Comparison of ENCODE assay signal across 14 cellular contexts in the genomic region with DNA sequence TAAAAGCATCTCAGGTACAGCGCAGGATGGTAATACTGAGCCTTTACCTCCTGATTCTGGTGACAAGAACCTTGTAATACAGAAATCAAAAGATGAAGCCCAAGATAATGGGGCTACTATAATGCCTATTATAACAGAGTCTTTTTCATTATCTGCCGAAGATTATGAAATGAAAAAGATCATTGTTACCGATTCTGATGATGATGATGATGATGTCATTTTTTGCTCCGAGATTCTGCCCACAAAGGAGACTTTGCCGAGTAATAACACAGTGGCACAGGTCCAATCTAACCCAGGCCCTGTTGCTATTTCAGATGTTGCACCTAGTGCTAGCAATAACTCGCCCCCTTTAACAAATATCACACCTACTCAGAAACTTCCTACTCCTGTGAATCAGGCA. TPM values are rescaled to one million over a fixed set of nuclear protein-coding genes. Genes with fewer than 3 reads are reported as not detected.
DNase-seq lines count a peak whose midpoint lies in the region; ATAC-seq and TF ChIP-seq lines count a peak whose summit lies in the region.
"Had no signal": no experiment of that assay in that cellular context is flagged by ENCODE, and none has a peak within 500 bp of the region (broad histone marks: within the 10 kb centered on the region; RNA-seq: fewer than 3 reads in every experiment).

No MANE protein-coding gene starts in this region.

- intact Hi-C loops in natural killer cell (cut with micrococcal nuclease), result no loop called here

- H3K27ac Mint-ChIP-seq in natural killer cell (peak overlapping the region in 1 of 2 donors; percentile 20), endothelial cell (ENCODE audit: unreplicated experiment) (no peak overlapping the region)
- no peak overlapping the region for H3K27ac Mint-ChIP-seq in natural killer cell treated with Interleukin-12 subunit alpha and Interleukin-12 subunit beta and Interleukin-15 and Interleukin-18, amount 100 ng/mL, for 72 hours
- H3K27ac Mint-ChIP-seq: B cell had no signal

- no peaks in the 10 kb centered on the region for H3K36me3 Mint-ChIP-seq in natural killer cell
- peaks cover 12% of the 10 kb centered on the region for H3K36me3 Mint-ChIP-seq in natural killer cell treated with Interleukin-12 subunit alpha and Interleukin-12 subunit beta and Interleukin-15 and Interleukin-18, amount 100 ng/mL, for 72 hours
- H3K36me3 Mint-ChIP-seq in endothelial cell (ENCODE audit: low read depth, unreplicated experiment), result peaks cover 3% of the 10 kb centered on the region

- H3K9me3 ChIP-seq in HEK293 (ENCODE audit: control insufficient read depth, insufficient read depth, low read depth, low read length), result no peaks in the 10 kb centered on the region

- H3K4me1 Mint-ChIP-seq in natural killer cell, result peaks cover 16 to 29% of the 10 kb centered on the region in 2 donors
- H3K4me1 Mint-ChIP-seq in natural killer cell treated with Interleukin-12 subunit alpha and Interleukin-12 subunit beta and Interleukin-15 and Interleukin-18, amount 100 ng/mL, for 72 hours (ENCODE audit: low read depth in 2 of 2), result peaks cover 11% of the 10 kb centered on the region in 2 donors
- H3K4me1 Mint-ChIP-seq in endothelial cell (ENCODE audit: unreplicated experiment), result peaks cover 9% of the 10 kb centered on the region

- POLR2A ChIA-PET in HEK293 (lab: Yijun Ruan, JAX), result interaction anchor here (0.9 kb wide), 1 partner anchor 11 kb away, joined by 3 read pairs; no protein-coding TSS in a partner anchor

- ATAC-seq in natural killer cell (no peak), GM19455 (IDR thresholded peaks at IDR 0.05; ENCODE audit: unreplicated experiment) (no peak), HG03439 (IDR thresholded peaks at IDR 0.05; ENCODE audit: unreplicated experiment) (no peak), HG03108 (IDR thresholded peaks at IDR 0.05; ENCODE audit: unreplicated experiment) (no peak)
- ATAC-seq in natural killer cell treated with Interleukin-12 subunit alpha and Interleukin-12 subunit beta and Interleukin-15 and Interleukin-18, amount 100 ng/mL, for 72 hours, result no peak
- ATAC-seq: HCT116 had no signal

- H3K9me3 Mint-ChIP-seq in natural killer cell (no peaks in the 10 kb centered on the region), endothelial cell (ENCODE audit: unreplicated experiment) (no peaks in the 10 kb centered on the region)
- H3K9me3 Mint-ChIP-seq in natural killer cell treated with Interleukin-12 subunit alpha and Interleukin-12 subunit beta and Interleukin-15 and Interleukin-18, amount 100 ng/mL, for 72 hours, result no peaks in the 10 kb centered on the region

- no peaks in the 10 kb centered on the region for H3K27me3 Mint-ChIP-seq in natural killer cell (ENCODE audit: low read depth in 2 of 2)
- H3K27me3 Mint-ChIP-seq in natural killer cell treated with Interleukin-12 subunit alpha and Interleukin-12 subunit beta and Interleukin-15 and Interleukin-18, amount 100 ng/mL, for 72 hours, result peaks cover 0 to 3% of the 10 kb centered on the region in 2 donors
- peaks cover 3% of the 10 kb centered on the region for H3K27me3 Mint-ChIP-seq in endothelial cell (ENCODE audit: unreplicated experiment)
- H3K27me3 Mint-ChIP-seq: B cell had no signal

- no peaks in the 10 kb centered on the region for H3K4me1 ChIP-seq in HEK293 (ENCODE audit: control insufficient read depth, insufficient read depth, low read length)

- DNase-seq in natural killer cell, result no peak
- no peak for DNase-seq in natural killer cell treated with Interleukin-12 subunit alpha and Interleukin-12 subunit beta and Interleukin-15 and Interleukin-18, amount 100 ng/mL, for 72 hours (ENCODE audit: low spot score)
- DNase-seq in endothelial cell (ENCODE audit: low spot score), result no peak
- DNase-seq: ACHN, C1 segment of cervical spinal cord, DMS53, GF-D8, GM23248 had no signal

- no peak overlapping the region for H3K27ac ChIP-seq in HEK293 (ENCODE audit: extremely low read depth, low read depth, low read length)
- H3K27ac ChIP-seq: GM23248 had no signal

- no peak overlapping the region for H3K4me3 ChIP-seq in HEK293 (ENCODE audit: low read depth, low read length)
- H3K4me3 ChIP-seq: GM23248 had no signal

- H3K36me3 ChIP-seq in HEK293 (ENCODE audit: control insufficient read depth in 2 of 2, insufficient read depth in 1 of 2, low read length in 2 of 2), result peaks cover 23 to 27% of the 10 kb centered on the region in 2 experiments; a peak in 2 of 3 replicates

- TF ChIP-seq CTCF in natural killer cell (IDR thresholded peaks at IDR 0.05) (no peak), HEK293 (tag by site-specific recombination; IDR thresholded peaks at IDR 0.05) (no peak), endothelial cell (IDR thresholded peaks at IDR 0.05; ENCODE audit: unreplicated experiment) (no peak)

- CTCF ChIA-PET in HEK293 (lab: Yijun Ruan, JAX), result no interaction called here

- H3K4me3 Mint-ChIP-seq in natural killer cell (peak overlapping the region; percentile 58), endothelial cell (ENCODE audit: unreplicated experiment) (peak overlapping the region; percentile 42)
- H3K4me3 Mint-ChIP-seq in natural killer cell treated with Interleukin-12 subunit alpha and Interleukin-12 subunit beta and Interleukin-15 and Interleukin-18, amount 100 ng/mL, for 72 hours, result no peak overlapping the region
- H3K4me3 Mint-ChIP-seq: B cell had no signal

TF ChIP-seq in HEK293, 187 proteins besides CTCF, POLR2A, EP300 and RAD21 (continues in another document):
- TF ChIP-seq ZNF292 (tag by site-specific recombination; IDR thresholded peaks at IDR 0.05; ENCODE audit: borderline replicate concordance, low read depth) (no peak), ZNF555 (tag by site-specific recombination; conservative IDR thresholded peaks at IDR 0.05) (no peak), EGR2 (tag by site-specific recombination; IDR thresholded peaks at IDR 0.05; ENCODE audit: low read depth) (peak; percentile 37; the same call in 1 of the 2 replicates), ZNF404 (tag by site-specific recombination; IDR thresholded peaks at IDR 0.05) (no peak)
- TF ChIP-seq, protein P1, sequence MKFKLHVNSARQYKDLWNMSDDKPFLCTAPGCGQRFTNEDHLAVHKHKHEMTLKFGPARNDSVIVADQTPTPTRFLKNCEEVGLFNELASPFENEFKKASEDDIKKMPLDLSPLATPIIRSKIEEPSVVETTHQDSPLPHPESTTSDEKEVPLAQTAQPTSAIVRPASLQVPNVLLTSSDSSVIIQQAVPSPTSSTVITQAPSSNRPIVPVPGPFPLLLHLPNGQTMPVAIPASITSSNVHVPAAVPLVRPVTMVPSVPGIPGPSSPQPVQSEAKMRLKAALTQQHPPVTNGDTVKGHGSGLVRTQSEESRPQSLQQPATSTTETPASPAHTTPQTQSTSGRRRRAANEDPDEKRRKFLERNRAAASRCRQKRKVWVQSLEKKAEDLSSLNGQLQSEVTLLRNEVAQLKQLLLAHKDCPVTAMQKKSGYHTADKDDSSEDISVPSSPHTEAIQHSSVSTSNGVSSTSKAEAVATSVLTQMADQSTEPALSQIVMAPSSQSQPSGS (tag by site-specific recombination; IDR thresholded peaks at IDR 0.05; ENCODE audit: low read depth), result peak; percentile 79
- TF ChIP-seq, protein P2, sequence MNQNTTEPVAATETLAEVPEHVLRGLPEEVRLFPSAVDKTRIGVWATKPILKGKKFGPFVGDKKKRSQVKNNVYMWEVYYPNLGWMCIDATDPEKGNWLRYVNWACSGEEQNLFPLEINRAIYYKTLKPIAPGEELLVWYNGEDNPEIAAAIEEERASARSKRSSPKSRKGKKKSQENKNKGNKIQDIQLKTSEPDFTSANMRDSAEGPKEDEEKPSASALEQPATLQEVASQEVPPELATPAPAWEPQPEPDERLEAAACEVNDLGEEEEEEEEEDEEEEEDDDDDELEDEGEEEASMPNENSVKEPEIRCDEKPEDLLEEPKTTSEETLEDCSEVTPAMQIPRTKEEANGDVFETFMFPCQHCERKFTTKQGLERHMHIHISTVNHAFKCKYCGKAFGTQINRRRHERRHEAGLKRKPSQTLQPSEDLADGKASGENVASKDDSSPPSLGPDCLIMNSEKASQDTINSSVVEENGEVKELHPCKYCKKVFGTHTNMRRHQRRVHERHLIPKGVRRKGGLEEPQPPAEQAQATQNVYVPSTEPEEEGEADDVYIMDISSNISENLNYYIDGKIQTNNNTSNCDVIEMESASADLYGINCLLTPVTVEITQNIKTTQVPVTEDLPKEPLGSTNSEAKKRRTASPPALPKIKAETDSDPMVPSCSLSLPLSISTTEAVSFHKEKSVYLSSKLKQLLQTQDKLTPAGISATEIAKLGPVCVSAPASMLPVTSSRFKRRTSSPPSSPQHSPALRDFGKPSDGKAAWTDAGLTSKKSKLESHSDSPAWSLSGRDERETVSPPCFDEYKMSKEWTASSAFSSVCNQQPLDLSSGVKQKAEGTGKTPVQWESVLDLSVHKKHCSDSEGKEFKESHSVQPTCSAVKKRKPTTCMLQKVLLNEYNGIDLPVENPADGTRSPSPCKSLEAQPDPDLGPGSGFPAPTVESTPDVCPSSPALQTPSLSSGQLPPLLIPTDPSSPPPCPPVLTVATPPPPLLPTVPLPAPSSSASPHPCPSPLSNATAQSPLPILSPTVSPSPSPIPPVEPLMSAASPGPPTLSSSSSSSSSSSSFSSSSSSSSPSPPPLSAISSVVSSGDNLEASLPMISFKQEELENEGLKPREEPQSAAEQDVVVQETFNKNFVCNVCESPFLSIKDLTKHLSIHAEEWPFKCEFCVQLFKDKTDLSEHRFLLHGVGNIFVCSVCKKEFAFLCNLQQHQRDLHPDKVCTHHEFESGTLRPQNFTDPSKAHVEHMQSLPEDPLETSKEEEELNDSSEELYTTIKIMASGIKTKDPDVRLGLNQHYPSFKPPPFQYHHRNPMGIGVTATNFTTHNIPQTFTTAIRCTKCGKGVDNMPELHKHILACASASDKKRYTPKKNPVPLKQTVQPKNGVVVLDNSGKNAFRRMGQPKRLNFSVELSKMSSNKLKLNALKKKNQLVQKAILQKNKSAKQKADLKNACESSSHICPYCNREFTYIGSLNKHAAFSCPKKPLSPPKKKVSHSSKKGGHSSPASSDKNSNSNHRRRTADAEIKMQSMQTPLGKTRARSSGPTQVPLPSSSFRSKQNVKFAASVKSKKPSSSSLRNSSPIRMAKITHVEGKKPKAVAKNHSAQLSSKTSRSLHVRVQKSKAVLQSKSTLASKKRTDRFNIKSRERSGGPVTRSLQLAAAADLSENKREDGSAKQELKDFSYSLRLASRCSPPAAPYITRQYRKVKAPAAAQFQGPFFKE (tag by site-specific recombination; IDR thresholded peaks at IDR 0.05; ENCODE audit: borderline replicate concordance), result no peak

RNA-seq across cellular contexts. Expression of a gene that starts 3.2 kb away (rescaled TPM):
- 10 to 100 TPM; 28.6 to 33.3 (median 29.2) TPM for total RNA-seq in natural killer cell
- total RNA-seq in natural killer cell treated with Interleukin-12 subunit alpha and Interleukin-12 subunit beta and Interleukin-15 and Interleukin-18, amount 100 ng/mL, for 72 hours, result 10 to 100 TPM; 11.2 to 18.1 TPM
- 21.0 TPM for total RNA-seq in endothelial cell (ENCODE audit: unreplicated experiment)

RNA-seq across cellular contexts. Expression of a gene that starts 57.5 kb away (rescaled TPM):
- total RNA-seq in natural killer cell (1 to 10 TPM in 2 of 3 donors, under 1 TPM in 1; 0.66 to 1.5 (median 1.4) TPM), endothelial cell (ENCODE audit: unreplicated experiment) (0.13 TPM)
- total RNA-seq in natural killer cell treated with Interleukin-12 subunit alpha and Interleukin-12 subunit beta and Interleukin-15 and Interleukin-18, amount 100 ng/mL, for 72 hours, result not detected
- total RNA-seq: GM23248 had no signal
